In the genomic region with DNA sequence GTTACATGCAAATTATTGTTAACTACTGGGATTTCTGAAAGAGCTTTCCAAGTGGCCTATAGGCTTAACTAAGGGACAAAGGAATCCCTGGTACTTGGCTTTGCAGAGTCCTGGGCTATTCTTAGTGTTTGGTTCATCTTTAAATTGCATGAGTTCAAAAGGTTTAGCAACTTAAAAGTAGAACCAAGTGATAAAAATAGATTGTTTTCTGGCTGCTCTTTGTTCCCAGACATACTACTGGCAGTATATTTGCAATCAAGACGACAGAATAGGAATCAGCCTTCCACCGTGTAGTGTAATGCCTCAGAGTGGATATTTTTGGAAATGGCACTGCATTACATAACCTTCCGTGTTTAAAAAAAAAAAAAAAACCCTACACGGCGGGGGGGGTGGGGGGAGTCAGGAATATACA, we compare ENCODE assay signal across 7 cellular contexts. TPM values are rescaled to one million over a fixed set of nuclear protein-coding genes. Genes with fewer than 3 reads are reported as not detected.
DNase-seq lines count a peak whose midpoint lies in the region; ATAC-seq and FAIRE-seq lines count a peak whose summit lies in the region.

No MANE protein-coding gene starts in this region.

- CTCF ChIA-PET in naive thymus-derived CD4-positive, alpha-beta T cell (lab: Charles Lee), result no interaction called here

- intact Hi-C loops in naive thymus-derived CD4-positive, alpha-beta T cell (cut with micrococcal nuclease), result loop anchor here (2.0 to 10.0 kb wide), 12 partner anchors 54 to 1221 kb away; a partner anchor contains a TSS
- intact Hi-C loops in posterior cingulate gyrus (cut with DNase I), result loop anchor here (5.0 to 10.0 kb wide), 3 partner anchors 201 to 664 kb away; a partner anchor contains a TSS

- H3K27me3 ChIP-seq in naive thymus-derived CD4-positive, alpha-beta T cell (ENCODE audit: control insufficient read depth in 2 of 2, insufficient read depth in 2 of 2, low read length in 2 of 2), result no peaks in the 10 kb centered on the region

- H3K27ac Mint-ChIP-seq in naive thymus-derived CD4-positive, alpha-beta T cell, result peak overlapping the region in 2 of 9 donors; percentile 19 to 30

- DNase-seq in GM18507 (ENCODE audit: extremely low spot score, insufficient read length, low read depth), result no peak
- DNase-seq in NCI-H446 treated with DMSO at 0.1 percent for 48 hours (lab: John Stamatoyannopoulos, UW), result peak; percentile 57
- DNase-seq in dedifferentiated amniotic fluid mesenchymal stem cell (ENCODE audit: extremely low spot score), result peak; percentile 46
- DNase-seq in naive thymus-derived CD4-positive, alpha-beta T cell, result no peak
- no peak for DNase-seq in posterior cingulate gyrus
- no peak for DNase-seq in activated T-cell treated with anti-CD3 and anti-CD28 coated beads for 4 hours
- no peak for DNase-seq in NCI-H2029 treated with DMSO at 0.1 percent for 48 hours (lab: John Stamatoyannopoulos, UW)

- peak; percentile 63 for FAIRE-seq in GM18507 (lab: Jason Lieb, UNC)

- H3K4me1 ChIP-seq in naive thymus-derived CD4-positive, alpha-beta T cell (ENCODE audit: control insufficient read depth in 2 of 2, insufficient read depth in 2 of 2, low read length in 2 of 2), result peaks cover 0 to 4% of the 10 kb centered on the region in 2 donors

- H3K4me3 ChIP-seq in naive thymus-derived CD4-positive, alpha-beta T cell (ENCODE audit: low read length), result no peak overlapping the region

- H3K27me3 Mint-ChIP-seq in naive thymus-derived CD4-positive, alpha-beta T cell, result peaks cover 0 to 7% (median 0%) of the 10 kb centered on the region in 5 donors

- POLR2A ChIA-PET in naive thymus-derived CD4-positive, alpha-beta T cell (lab: Charles Lee), result no interaction called here

- H3K36me3 ChIP-seq in naive thymus-derived CD4-positive, alpha-beta T cell (ENCODE audit: control insufficient read depth in 2 of 3, insufficient read depth in 3 of 3, low read length in 3 of 3), result peaks cover 0 to 4% (median 0%) of the 10 kb centered on the region in 3 experiments

- H3K27ac ChIP-seq in naive thymus-derived CD4-positive, alpha-beta T cell (ENCODE audit: low read depth, low read length), result no peak overlapping the region

- H3K9me3 ChIP-seq in naive thymus-derived CD4-positive, alpha-beta T cell (ENCODE audit: control insufficient read depth in 2 of 3, low read length in 3 of 3), result no peaks in the 10 kb centered on the region

- H3K9me3 Mint-ChIP-seq in naive thymus-derived CD4-positive, alpha-beta T cell, result no peaks in the 10 kb centered on the region

- no peak for ATAC-seq in naive thymus-derived CD4-positive, alpha-beta T cell

- H3K4me1 Mint-ChIP-seq in naive thymus-derived CD4-positive, alpha-beta T cell, result peaks cover 4 to 32% (median 18%) of the 10 kb centered on the region in 7 donors

- peaks cover 0 to 12% (median 0%) of the 10 kb centered on the region in 5 donors for H3K36me3 Mint-ChIP-seq in naive thymus-derived CD4-positive, alpha-beta T cell

- H3K4me3 Mint-ChIP-seq in naive thymus-derived CD4-positive, alpha-beta T cell, result peak overlapping the region; percentile 83 to 93 (median 90)

RNA-seq across cellular contexts. Expression of a gene that starts 1.0 kb away (rescaled TPM):
- total RNA-seq in naive thymus-derived CD4-positive, alpha-beta T cell, result 10 to 100 TPM in 1 of 5 experiments, 1 to 10 TPM in 4; 3.5 to 28.7 (median 5.1) TPM
- polyA plus RNA-seq in naive thymus-derived CD4-positive, alpha-beta T cell, result 10 to 100 TPM in 1 of 2 donors, 1 to 10 TPM in 1; 9.8 to 13.4 TPM

Comparison
In these comparisons a context has a peak if more than half of its experiments do, and no peak if none do; other contexts are left out.
1. DNase-seq: peak in NCI-H446 treated with DMSO at 0.1 percent for 48 hours (single experiment) and dedifferentiated amniotic fluid mesenchymal stem cell (single experiment); none in GM18507 (single experiment), naive thymus-derived CD4-positive, alpha-beta T cell (0 of 9), posterior cingulate gyrus (0 of 10), activated T-cell treated with anti-CD3 and anti-CD28 coated beads for 4 hours (single experiment) and NCI-H2029 treated with DMSO at 0.1 percent for 48 hours (single experiment).